21 cellular contexts compared by ENCODE assay signal in genomic region chr1:36691374-36691773, GRCh38.
"Had no signal": no experiment of that assay in that cellular context is flagged by ENCODE, and none has a peak within 500 bp of the region (broad histone marks: within the 10 kb centered on the region; RNA-seq: fewer than 3 reads in every experiment).

No MANE protein-coding gene starts in this region.

- H3K36me3 ChIP-seq: adrenal gland, gastrocnemius medialis, prostate gland, right lobe of liver had no signal

- DNase-seq: activated B cell treated with CpG ODN at 0.5 μM for 24 hours; activated CD4-positive, alpha-beta T cell treated with anti-CD3 and anti-CD28 coated beads, Interleukin-2, amount 10 ng/mL, durations not matched to agents 7 days and 5 days; activated naive CD4-positive, alpha-beta T cell treated with anti-CD3 and anti-CD28 coated beads, Interleukin-2, amount 50 U/mL, for 16 hours; activated T-cell treated with anti-CD3 and anti-CD28 coated beads for 4 hours; adrenal gland; central memory CD4-positive, alpha-beta T cell; effector CD4-positive, alpha-beta T cell; gastrocnemius medialis; hypothalamus; left colon; natural killer cell; nucleus accumbens; right lobe of liver; stimulated activated CD4-positive, alpha-beta T cell treated with anti-CD3 and anti-CD28 coated beads, Interleukin-1b, Interleukin-23, amount 100 ng/mL, for 48 hours; stimulated activated naive CD4-positive, alpha-beta T cell; substantia nigra; T-helper 17 cell had no signal

- ATAC-seq: gastrocnemius medialis, left colon, natural killer cell, right lobe of liver, T-helper 17 cell had no signal

- H3K9me3 ChIP-seq: adrenal gland, gastrocnemius medialis, prostate gland, right lobe of liver had no signal

- H3K27me3 ChIP-seq: adrenal gland, right lobe of liver had no signal

- H3K9me3 Mint-ChIP-seq: activated B cell treated with CpG ODN at 0.5 μM for 24 hours; activated CD4-positive, alpha-beta T cell treated with anti-CD3 and anti-CD28 coated beads, Interleukin-2, amount 10 ng/mL, durations not matched to agents 7 days and 5 days; activated T-helper 2 cell treated with anti-CD3 and anti-CD28 coated beads, Interferon-gamma antibody, Interleukin-2, Interleukin-4, amounts not matched to agents 10 μg/mL and 5 μg/mL and 100 μg/mL, durations not matched to agents 14 hours and 24 hours and 36 hours; natural killer cell; type B pancreatic cell had no signal

- H3K4me3 ChIP-seq: adrenal gland, coronary artery, gastrocnemius medialis, prostate gland, right lobe of liver had no signal

- H3K36me3 Mint-ChIP-seq: natural killer cell, type B pancreatic cell had no signal

- H3K27ac Mint-ChIP-seq: activated B cell treated with CpG ODN at 0.5 μM for 24 hours; activated CD4-positive, alpha-beta T cell treated with anti-CD3 and anti-CD28 coated beads, Interleukin-2, amount 10 ng/mL, durations not matched to agents 7 days and 5 days; activated T-helper 2 cell treated with anti-CD3 and anti-CD28 coated beads, Interferon-gamma antibody, Interleukin-2, Interleukin-4, amounts not matched to agents 10 μg/mL and 5 μg/mL and 100 μg/mL, durations not matched to agents 14 hours and 24 hours and 36 hours; natural killer cell; T-helper 17 cell; type B pancreatic cell had no signal

- H3K4me1 Mint-ChIP-seq: activated B cell treated with CpG ODN at 0.5 μM for 24 hours; activated CD4-positive, alpha-beta T cell treated with anti-CD3 and anti-CD28 coated beads, Interleukin-2, amount 10 ng/mL, durations not matched to agents 7 days and 5 days; natural killer cell; T-helper 17 cell had no signal

- H3K4me3 Mint-ChIP-seq: activated B cell treated with CpG ODN at 0.5 μM for 24 hours; activated CD4-positive, alpha-beta T cell treated with anti-CD3 and anti-CD28 coated beads, Interleukin-2, amount 10 ng/mL, durations not matched to agents 7 days and 5 days; natural killer cell; T-helper 17 cell; type B pancreatic cell had no signal

- H3K4me1 ChIP-seq: adrenal gland, gastrocnemius medialis, prostate gland, right lobe of liver had no signal

- H3K27ac ChIP-seq: adrenal gland, coronary artery, gastrocnemius medialis, prostate gland, right lobe of liver had no signal
